ENCODE assay signal across 25 cellular contexts in genomic region chr6:107971181-107971580, GRCh38.
"Had no signal": no experiment of that assay in that cellular context is flagged by ENCODE, and none has a peak within 500 bp of the region (broad histone marks: within the 10 kb centered on the region; RNA-seq: fewer than 3 reads in every experiment).

No MANE protein-coding gene starts in this region.

- H3K4me3 ChIP-seq: colonic mucosa, coronary artery, dorsolateral prefrontal cortex, esophagus muscularis mucosa, esophagus squamous epithelium, gastrocnemius medialis, gastroesophageal sphincter, heart left ventricle, heart right ventricle had no signal

- H3K9me3 ChIP-seq: colonic mucosa, esophagus muscularis mucosa, esophagus squamous epithelium, gastrocnemius medialis, gastroesophageal sphincter, heart left ventricle, heart right ventricle had no signal

- H3K27ac Mint-ChIP-seq: dendritic cell treated with granulocyte-macrophage colony-stimulating factor and Interleukin-4, amounts not matched to agents 40 ng/mL and 50 ng/mL, for 4 days; effector memory CD8-positive, alpha-beta T cell; endodermal cell had no signal

- H3K4me3 Mint-ChIP-seq: dendritic cell treated with granulocyte-macrophage colony-stimulating factor and Interleukin-4, amounts not matched to agents 40 ng/mL and 50 ng/mL, for 4 days; effector memory CD8-positive, alpha-beta T cell; endodermal cell had no signal

- H3K36me3 ChIP-seq: colonic mucosa, esophagus muscularis mucosa, esophagus squamous epithelium, gastrocnemius medialis, gastroesophageal sphincter, heart left ventricle, heart right ventricle had no signal

- H3K4me1 ChIP-seq: colonic mucosa, esophagus muscularis mucosa, gastrocnemius medialis, gastroesophageal sphincter, heart left ventricle, heart right ventricle had no signal

- H3K9me3 Mint-ChIP-seq: dendritic cell treated with granulocyte-macrophage colony-stimulating factor and Interleukin-4, amounts not matched to agents 40 ng/mL and 50 ng/mL, for 4 days; effector memory CD8-positive, alpha-beta T cell; endodermal cell had no signal

- H3K27me3 ChIP-seq: colonic mucosa, dorsolateral prefrontal cortex, esophagus muscularis mucosa, esophagus squamous epithelium, foreskin keratinocyte, gastrocnemius medialis, gastroesophageal sphincter, heart left ventricle, heart right ventricle had no signal

- ATAC-seq: effector memory CD8-positive, alpha-beta T cell; esophagus mucosa; foreskin keratinocyte; gastrocnemius medialis; gastroesophageal sphincter; heart left ventricle; heart right ventricle had no signal

- H3K27ac ChIP-seq: colonic mucosa, coronary artery, dorsolateral prefrontal cortex, epithelial cell of prostate, esophagus muscularis mucosa, esophagus squamous epithelium, foreskin keratinocyte, gastrocnemius medialis, gastroesophageal sphincter, heart left ventricle, heart right ventricle had no signal

- DNase-seq: colonic mucosa; cortex of kidney; dermis blood vessel endothelial cell; dorsolateral prefrontal cortex; effector CD4-positive, alpha-beta T cell; effector CD8-positive, alpha-beta T cell; effector memory CD4-positive, alpha-beta T cell; effector memory CD8-positive, alpha-beta T cell; endodermal cell; erythroblast; esophagus squamous epithelium; foreskin fibroblast; foreskin keratinocyte; foreskin melanocyte; gastrocnemius medialis; glutamatergic neuron; head of caudate nucleus; heart left ventricle; heart right ventricle had no signal

- H3K27me3 Mint-ChIP-seq: effector memory CD8-positive, alpha-beta T cell had no signal
